1 cellular context compared by ENCODE assay signal in the genomic region with DNA sequence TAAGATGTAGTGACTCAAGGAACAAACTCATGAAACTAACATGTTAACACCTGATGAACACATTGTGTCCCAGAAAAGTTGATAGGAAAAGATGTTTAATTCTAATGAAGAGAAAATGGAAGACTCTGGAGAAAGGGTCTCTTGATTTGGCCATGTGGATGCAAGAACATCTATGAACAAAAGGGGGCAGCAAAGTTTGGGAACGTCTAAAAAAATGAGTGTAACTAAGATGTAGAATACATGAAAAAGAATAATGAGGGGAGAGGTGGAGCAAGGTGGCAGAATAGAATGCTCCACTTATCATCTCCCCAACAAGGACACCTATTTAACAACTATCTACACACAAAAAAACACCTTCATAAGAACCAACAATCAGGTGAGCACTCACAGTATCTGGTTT.
TF ChIP-seq lines count a peak whose summit lies in the region.

No MANE protein-coding gene starts in this region.

TF ChIP-seq in HCT116, 20 proteins besides CTCF, POLR2A, EP300 and RAD21 (continued from another document):
- TF ChIP-seq, protein P1, sequence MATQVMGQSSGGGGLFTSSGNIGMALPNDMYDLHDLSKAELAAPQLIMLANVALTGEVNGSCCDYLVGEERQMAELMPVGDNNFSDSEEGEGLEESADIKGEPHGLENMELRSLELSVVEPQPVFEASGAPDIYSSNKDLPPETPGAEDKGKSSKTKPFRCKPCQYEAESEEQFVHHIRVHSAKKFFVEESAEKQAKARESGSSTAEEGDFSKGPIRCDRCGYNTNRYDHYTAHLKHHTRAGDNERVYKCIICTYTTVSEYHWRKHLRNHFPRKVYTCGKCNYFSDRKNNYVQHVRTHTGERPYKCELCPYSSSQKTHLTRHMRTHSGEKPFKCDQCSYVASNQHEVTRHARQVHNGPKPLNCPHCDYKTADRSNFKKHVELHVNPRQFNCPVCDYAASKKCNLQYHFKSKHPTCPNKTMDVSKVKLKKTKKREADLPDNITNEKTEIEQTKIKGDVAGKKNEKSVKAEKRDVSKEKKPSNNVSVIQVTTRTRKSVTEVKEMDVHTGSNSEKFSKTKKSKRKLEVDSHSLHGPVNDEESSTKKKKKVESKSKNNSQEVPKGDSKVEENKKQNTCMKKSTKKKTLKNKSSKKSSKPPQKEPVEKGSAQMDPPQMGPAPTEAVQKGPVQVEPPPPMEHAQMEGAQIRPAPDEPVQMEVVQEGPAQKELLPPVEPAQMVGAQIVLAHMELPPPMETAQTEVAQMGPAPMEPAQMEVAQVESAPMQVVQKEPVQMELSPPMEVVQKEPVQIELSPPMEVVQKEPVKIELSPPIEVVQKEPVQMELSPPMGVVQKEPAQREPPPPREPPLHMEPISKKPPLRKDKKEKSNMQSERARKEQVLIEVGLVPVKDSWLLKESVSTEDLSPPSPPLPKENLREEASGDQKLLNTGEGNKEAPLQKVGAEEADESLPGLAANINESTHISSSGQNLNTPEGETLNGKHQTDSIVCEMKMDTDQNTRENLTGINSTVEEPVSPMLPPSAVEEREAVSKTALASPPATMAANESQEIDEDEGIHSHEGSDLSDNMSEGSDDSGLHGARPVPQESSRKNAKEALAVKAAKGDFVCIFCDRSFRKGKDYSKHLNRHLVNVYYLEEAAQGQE (IDR thresholded peaks at IDR 0.05; ENCODE audit: low read depth), result no peak
- TF ChIP-seq EZH2phosphoT487 (IDR thresholded peaks at IDR 0.05; ENCODE audit: borderline replicate concordance) (no peak), ATF3 (IDR thresholded peaks at IDR 0.05) (no peak), CBX3 (IDR thresholded peaks at IDR 0.05; ENCODE audit: low read depth) (no peak)
TF ChIP-seq in HCT116: peak in this region for 0.
